In genomic region chr11:130738618-130739017, GRCh38 we compare ENCODE assay signal across 17 cellular contexts.
DNase-seq lines count a peak whose midpoint lies in the region; ATAC-seq, FAIRE-seq and TF ChIP-seq lines count a peak whose summit lies in the region.
"Had no signal": no experiment of that assay in that cellular context is flagged by ENCODE, and none has a peak within 500 bp of the region (broad histone marks: within the 10 kb centered on the region; RNA-seq: fewer than 3 reads in every experiment).

No MANE protein-coding gene starts in this region.

- peaks cover 12% of the 10 kb centered on the region for H3K4me1 Mint-ChIP-seq in astrocyte (ENCODE audit: low read depth, unreplicated experiment)
- H3K4me1 Mint-ChIP-seq: IgD-negative memory B cell had no signal

- H3K4me1 ChIP-seq in left ventricle myocardium inferior, result peaks cover 23% of the 10 kb centered on the region
- H3K4me1 ChIP-seq in astrocyte (ENCODE audit: insufficient read depth, low read length), result peaks cover 21% of the 10 kb centered on the region
- peaks cover 4% of the 10 kb centered on the region for H3K4me1 ChIP-seq in body of pancreas
- peaks cover 0 to 11% (median 5%) of the 10 kb centered on the region in 4 donors for H3K4me1 ChIP-seq in stomach
- H3K4me1 ChIP-seq: HAP-1 had no signal

- 55 to 63% methylated on average over 4 of the region's 4 CpGs for WGBS in body of pancreas, 2 donors
- 74 to 86% (median 81%) methylated on average over 4 of the region's 4 CpGs for WGBS in stomach, 5 donors

- no peak for TF ChIP-seq POLR2A in body of pancreas (IDR thresholded peaks at IDR 0.05)
- no peak for TF ChIP-seq POLR2A in stomach (IDR thresholded peaks at IDR 0.05)

- in situ Hi-C loops in GM13976 (cut with MboI; ENCODE audit: low sequenced_read_pairs, unreplicated experiment), result no loop called here

- H2AFZ ChIP-seq in astrocyte (ENCODE audit: low read depth, low read length), result no peak overlapping the region

- peaks cover 18% of the 10 kb centered on the region for H3K9me3 Mint-ChIP-seq in astrocyte (ENCODE audit: unreplicated experiment)

- intact Hi-C loops in left ventricle myocardium inferior (cut with micrococcal nuclease), result loop anchor here (10.0 kb wide), 1 partner anchor 304 kb away; no protein-coding TSS in a partner anchor
- intact Hi-C loops in Right ventricle myocardium superior (cut with DNase I), result loop anchor here (10.0 kb wide), 1 partner anchor 294 kb away; the partner anchor contains the start of gene ADAMTS15
- intact Hi-C loops in body of pancreas (cut with DNase I), result no loop called here
- intact Hi-C loops in stomach (cut with DNase I; ENCODE audit: low total_unique reads), result no loop called here

- H3K9ac ChIP-seq in astrocyte (ENCODE audit: low read length), result peak overlapping the region; percentile 64

- H3K4me3 ChIP-seq in left ventricle myocardium inferior (peak overlapping the region; percentile 34), astrocyte (ENCODE audit: insufficient read depth, low read depth, low read length) (peak overlapping the region; percentile 12), body of pancreas (no peak overlapping the region), stomach (no peak overlapping the region)
- H3K4me3 ChIP-seq: HAP-1, suprapubic skin had no signal

- FAIRE-seq in astrocyte (lab: Jason Lieb, UNC), result peak; percentile 13

- TF ChIP-seq CTCF in left ventricle myocardium inferior (IDR thresholded peaks at IDR 0.05; ENCODE audit: borderline replicate concordance) (no peak), astrocyte (IDR thresholded peaks at IDR 0.05; ENCODE audit: insufficient read depth, low read depth, low read length) (no peak), body of pancreas (IDR thresholded peaks at IDR 0.05) (no peak), stomach (IDR thresholded peaks at IDR 0.05) (no peak), GM13976 (IDR thresholded peaks at IDR 0.05; ENCODE audit: borderline replicate concordance, control extremely low read depth, extremely low read depth, insufficient read depth, missing control alignments) (no peak)

- H4K20me1 ChIP-seq in astrocyte (ENCODE audit: insufficient read depth, low read length), result no peaks in the 10 kb centered on the region

- H3K27ac Mint-ChIP-seq in astrocyte (ENCODE audit: unreplicated experiment), result no peak overlapping the region
- H3K27ac Mint-ChIP-seq: activated naive CD8-positive, alpha-beta T cell treated with anti-CD3 and anti-CD28 coated beads, Interleukin-2, amount 10 ng/mL, durations not matched to agents 7 days and 5 days had no signal

- H3K27ac ChIP-seq in left ventricle myocardium inferior (replicated peaks) (peak overlapping the region; percentile 78), astrocyte (ENCODE audit: low read depth, low read length) (peak overlapping the region; percentile 85), body of pancreas (peak overlapping the region in 1 of 4 donors; percentile 59), stomach (no peak overlapping the region)
- H3K27ac ChIP-seq: suprapubic skin had no signal

- peaks cover 42% of the 10 kb centered on the region for H3K9me3 ChIP-seq in left ventricle myocardium inferior (replicated peaks)
- H3K9me3 ChIP-seq in astrocyte (ENCODE audit: insufficient read depth, low read depth, low read length), result no peaks in the 10 kb centered on the region
- H3K9me3 ChIP-seq in body of pancreas, result peaks cover 0 to 18% (median 0%) of the 10 kb centered on the region in 3 donors
- peaks cover 0 to 28% (median 14%) of the 10 kb centered on the region in 4 donors for H3K9me3 ChIP-seq in stomach
- H3K9me3 ChIP-seq: HAP-1 had no signal

- no peaks in the 10 kb centered on the region for H3K27me3 Mint-ChIP-seq in astrocyte (ENCODE audit: low read depth, unreplicated experiment)
- H3K27me3 Mint-ChIP-seq: activated naive CD8-positive, alpha-beta T cell treated with anti-CD3 and anti-CD28 coated beads, Interleukin-2, amount 10 ng/mL, durations not matched to agents 7 days and 5 days; IgD-negative memory B cell had no signal

- DNase-seq in left ventricle myocardium inferior (no peak), Right ventricle myocardium superior (no peak), astrocyte (ENCODE audit: low read depth) (peak; percentile 90), kidney tubule cell (ENCODE audit: low spot score) (peak; percentile 77), body of pancreas (no peak), stomach (no peak), GM13976 (ENCODE audit: low spot score) (no peak)
- DNase-seq: activated naive CD8-positive, alpha-beta T cell treated with anti-CD3 and anti-CD28 coated beads, Interleukin-2, amount 10 ng/mL, durations not matched to agents 7 days and 5 days; activated T-cell treated with anti-CD3 and anti-CD28 coated beads, Interleukin-2, amount 50 U/mL, for 4 hours; left colon; SHP77; stimulated activated CD4-positive, alpha-beta T cell treated with anti-CD3 and anti-CD28 coated beads, Interleukin-1b, Interleukin-23, amount 100 ng/mL, for 48 hours; T1000 had no signal

- peak overlapping the region; percentile 73 for H3K4me2 ChIP-seq in astrocyte (ENCODE audit: low read length)

- ATAC-seq in Right ventricle myocardium superior (ENCODE audit: poor library complexity) (no peak), body of pancreas (no peak), GM21528 (IDR thresholded peaks at IDR 0.05; ENCODE audit: low FRiP score, unreplicated experiment) (no peak)
- ATAC-seq: activated T-cell treated with anti-CD3 and anti-CD28 coated beads, Interleukin-2, amount 50 U/mL, for 4 hours had no signal

- no peak overlapping the region for H3K4me3 Mint-ChIP-seq in astrocyte (ENCODE audit: unreplicated experiment)
- H3K4me3 Mint-ChIP-seq: activated naive CD8-positive, alpha-beta T cell treated with anti-CD3 and anti-CD28 coated beads, Interleukin-2, amount 10 ng/mL, durations not matched to agents 7 days and 5 days; activated T-cell treated with anti-CD3 and anti-CD28 coated beads, Interleukin-2, amount 50 U/mL, for 4 hours; IgD-negative memory B cell had no signal

- H3K36me3 ChIP-seq in left ventricle myocardium inferior, result no peaks in the 10 kb centered on the region
- no peaks in the 10 kb centered on the region for H3K36me3 ChIP-seq in astrocyte (ENCODE audit: insufficient read depth, low read length)
- H3K36me3 ChIP-seq in body of pancreas (replicated peaks in 1 of 2; ENCODE audit: insufficient read depth in 1 of 2, low read depth in 2 of 2), result no peaks in the 10 kb centered on the region
- H3K36me3 ChIP-seq in stomach, result no peaks in the 10 kb centered on the region
- H3K36me3 ChIP-seq: HAP-1, suprapubic skin had no signal

- no peaks in the 10 kb centered on the region for H3K27me3 ChIP-seq in left ventricle myocardium inferior (ENCODE audit: low read depth)
- H3K27me3 ChIP-seq in astrocyte (ENCODE audit: insufficient read depth, low read length), result no peaks in the 10 kb centered on the region
- H3K27me3 ChIP-seq in body of pancreas, result no peaks in the 10 kb centered on the region
- no peaks in the 10 kb centered on the region for H3K27me3 ChIP-seq in stomach
- H3K27me3 ChIP-seq: suprapubic skin had no signal

- H3K79me2 ChIP-seq in astrocyte (ENCODE audit: insufficient read depth, low read length), result no peaks in the 10 kb centered on the region

- no peak for TF ChIP-seq EP300 in stomach (IDR thresholded peaks at IDR 0.05)

- H3K36me3 Mint-ChIP-seq in astrocyte (ENCODE audit: low read depth, unreplicated experiment), result no peaks in the 10 kb centered on the region
- H3K36me3 Mint-ChIP-seq: activated naive CD8-positive, alpha-beta T cell treated with anti-CD3 and anti-CD28 coated beads, Interleukin-2, amount 10 ng/mL, durations not matched to agents 7 days and 5 days; IgD-negative memory B cell had no signal

Comparison
In these comparisons a context has a peak if more than half of its experiments do, and no peak if none do; other contexts are left out.
1. DNase-seq: peak in astrocyte (single experiment) and kidney tubule cell (single experiment); none in left ventricle myocardium inferior (single experiment), Right ventricle myocardium superior (single experiment), body of pancreas (0 of 4), stomach (single experiment) and GM13976 (single experiment).
2. H3K27ac ChIP-seq: peak in left ventricle myocardium inferior (single experiment) and astrocyte (single experiment); none in stomach (0 of 5).
3. H3K4me3 ChIP-seq: peak in left ventricle myocardium inferior (single experiment) and astrocyte (single experiment); none in body of pancreas (0 of 2) and stomach (0 of 4).
4. intact Hi-C loops: an anchor here in left ventricle myocardium inferior (10.0 kb wide) and Right ventricle myocardium superior (10.0 kb wide); none called in body of pancreas and stomach.